In genomic region chr5:131180407-131180806, GRCh38 we compare ENCODE assay signal across 1 cellular context.
TF ChIP-seq lines count a peak whose summit lies in the region.

No MANE protein-coding gene starts in this region.

TF ChIP-seq in GM12878, 131 proteins besides CTCF, POLR2A, EP300 and RAD21:
- TF ChIP-seq CEBPZ (IDR thresholded peaks at IDR 0.05; ENCODE audit: low read depth, low read length), result no peak
- TF ChIP-seq WRNIP1 (IDR thresholded peaks at IDR 0.05; ENCODE audit: borderline replicate concordance, low read depth, low read length), result no peak
- TF ChIP-seq ATF7 (IDR thresholded peaks at IDR 0.05; ENCODE audit: low read depth), result no peak
- TF ChIP-seq TAF1 (IDR thresholded peaks at IDR 0.05; ENCODE audit: borderline replicate concordance, low read depth, low read length), result no peak
